23 cellular contexts compared by ENCODE assay signal in the genomic region with DNA sequence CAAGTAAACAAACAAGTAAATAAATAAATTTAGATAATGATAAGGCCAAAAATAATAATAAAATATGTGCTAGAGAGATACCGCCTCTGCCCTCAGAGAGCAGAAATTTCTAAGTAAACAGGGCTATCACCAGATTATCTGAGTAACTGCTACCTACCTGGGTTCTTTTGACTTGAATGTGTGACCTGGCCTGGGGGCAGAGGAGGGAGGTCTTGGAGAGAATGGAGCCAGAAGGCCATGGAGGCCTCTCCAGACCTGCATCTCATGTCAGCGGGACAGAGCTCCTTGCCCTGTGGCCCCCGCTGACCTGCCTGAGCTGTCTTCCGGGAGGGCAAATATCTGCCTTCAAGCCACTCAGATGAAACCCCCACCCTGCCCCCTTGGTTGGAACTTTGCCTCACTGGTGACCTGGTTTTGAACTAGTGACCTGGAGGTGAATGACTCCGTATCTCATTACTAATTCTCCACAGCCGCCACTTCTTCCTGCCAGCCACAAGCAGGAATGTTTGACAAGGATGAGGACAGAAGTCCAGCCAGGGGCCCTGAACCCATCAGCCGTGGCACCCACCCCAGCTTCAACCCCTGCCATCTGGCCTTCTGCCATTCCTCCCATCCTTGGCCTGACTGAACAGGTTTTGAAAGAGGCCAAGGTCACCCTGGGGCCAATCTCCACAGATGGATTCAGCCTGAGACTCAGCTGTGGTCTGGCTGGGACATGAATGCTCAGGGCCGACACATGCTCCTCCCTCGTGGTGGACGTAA.
"Had no signal": no experiment of that assay in that cellular context is flagged by ENCODE, and none has a peak within 500 bp of the region (broad histone marks: within the 10 kb centered on the region; RNA-seq: fewer than 3 reads in every experiment).

No MANE protein-coding gene starts in this region.

- H3K27me3 ChIP-seq: body of pancreas, colonic mucosa had no signal

- ATAC-seq: activated T-helper 17 cell treated with anti-CD3 and anti-CD28 coated beads, Interleukin-2, amount 50 U/mL, for 72 hours; body of pancreas; lower lobe of right lung; SK-N-SH treated with all-trans-retinoic acid at 6 μM for 48 hours; stimulated activated effector memory CD8-positive, alpha-beta T cell treated with anti-CD3 and anti-CD28 coated beads, Interleukin-12 subunit alpha, Interleukin-12 subunit beta, amount 100 ng/mL, for 72 hours; T-cell had no signal

- H3K9me3 Mint-ChIP-seq: activated B cell treated with CpG ODN at 0.5 μM for 24 hours; activated naive CD8-positive, alpha-beta T cell treated with anti-CD3 and anti-CD28 coated beads for 36 hours; activated T-helper 17 cell treated with anti-CD3 and anti-CD28 coated beads, Interleukin-2, amount 50 U/mL, for 72 hours; stimulated activated effector memory CD8-positive, alpha-beta T cell treated with anti-CD3 and anti-CD28 coated beads, Interleukin-12 subunit alpha, Interleukin-12 subunit beta, amount 100 ng/mL, for 72 hours; T-cell had no signal

- H3K9me3 ChIP-seq: body of pancreas, colonic mucosa, lower lobe of right lung, thoracic aorta had no signal

- H3K4me3 ChIP-seq: body of pancreas, colonic mucosa, lower lobe of right lung, thoracic aorta had no signal

- H3K4me3 Mint-ChIP-seq: activated B cell treated with CpG ODN at 0.5 μM for 24 hours; activated CD4-positive, alpha-beta memory T cell treated with anti-CD3 and anti-CD28 coated beads, Interleukin-2, amount 10 ng/mL, durations not matched to agents 7 days and 5 days; activated naive CD8-positive, alpha-beta T cell treated with anti-CD3 and anti-CD28 coated beads for 36 hours; activated T-helper 17 cell treated with anti-CD3 and anti-CD28 coated beads, Interleukin-2, amount 50 U/mL, for 72 hours; nephron; stimulated activated effector memory CD8-positive, alpha-beta T cell treated with anti-CD3 and anti-CD28 coated beads, Interleukin-12 subunit alpha, Interleukin-12 subunit beta, amount 100 ng/mL, for 72 hours; T-cell had no signal

- H3K4me1 ChIP-seq: body of pancreas, colonic mucosa, lower lobe of right lung had no signal

- H3K36me3 Mint-ChIP-seq: activated naive CD8-positive, alpha-beta T cell treated with anti-CD3 and anti-CD28 coated beads for 36 hours; T-cell had no signal

- DNase-seq: activated B cell treated with CpG ODN at 0.5 μM for 24 hours; activated CD4-positive, alpha-beta memory T cell treated with anti-CD3 and anti-CD28 coated beads, Interleukin-2, amount 10 ng/mL, durations not matched to agents 7 days and 5 days; activated CD4-positive, alpha-beta T cell treated with anti-CD3 and anti-CD28 coated beads for 4 hours; activated naive CD4-positive, alpha-beta T cell; activated naive CD8-positive, alpha-beta T cell treated with anti-CD3 and anti-CD28 coated beads for 36 hours; activated T-cell treated with anti-CD3 and anti-CD28 coated beads, Interleukin-2, amount 50 U/mL, for 1 hour; amygdala; body of pancreas; central memory CD4-positive, alpha-beta T cell; colonic mucosa; foreskin melanocyte; head of caudate nucleus; lower lobe of right lung; occipital lobe; small intestine; stimulated activated CD4-positive, alpha-beta T cell treated with anti-CD3 and anti-CD28 coated beads, Interleukin-4, amount 100 ng/mL, for 24 hours; T-cell; T-helper 9 cell had no signal

- H3K27me3 Mint-ChIP-seq: activated CD4-positive, alpha-beta memory T cell treated with anti-CD3 and anti-CD28 coated beads, Interleukin-2, amount 10 ng/mL, durations not matched to agents 7 days and 5 days; activated naive CD8-positive, alpha-beta T cell treated with anti-CD3 and anti-CD28 coated beads for 36 hours; activated T-helper 17 cell treated with anti-CD3 and anti-CD28 coated beads, Interleukin-2, amount 50 U/mL, for 72 hours; T-cell had no signal

- H3K27ac Mint-ChIP-seq: activated B cell treated with CpG ODN at 0.5 μM for 24 hours; activated CD4-positive, alpha-beta memory T cell treated with anti-CD3 and anti-CD28 coated beads, Interleukin-2, amount 10 ng/mL, durations not matched to agents 7 days and 5 days; activated naive CD8-positive, alpha-beta T cell treated with anti-CD3 and anti-CD28 coated beads for 36 hours; activated T-helper 17 cell treated with anti-CD3 and anti-CD28 coated beads, Interleukin-2, amount 50 U/mL, for 72 hours; stimulated activated effector memory CD8-positive, alpha-beta T cell treated with anti-CD3 and anti-CD28 coated beads, Interleukin-12 subunit alpha, Interleukin-12 subunit beta, amount 100 ng/mL, for 72 hours had no signal

- H3K36me3 ChIP-seq: colonic mucosa, lower lobe of right lung, thoracic aorta had no signal

- H3K4me1 Mint-ChIP-seq: stimulated activated effector memory CD8-positive, alpha-beta T cell treated with anti-CD3 and anti-CD28 coated beads, Interleukin-12 subunit alpha, Interleukin-12 subunit beta, amount 100 ng/mL, for 72 hours had no signal

- H3K27ac ChIP-seq: body of pancreas, colonic mucosa, lower lobe of right lung, thoracic aorta had no signal
